In genomic region chr19:56114051-56114694, GRCh38 we compare ENCODE assay signal across 16 cellular contexts. TPM values are rescaled to one million over a fixed set of nuclear protein-coding genes. Genes with fewer than 3 reads are reported as not detected.
DNase-seq lines count a peak whose midpoint lies in the region; ATAC-seq and TF ChIP-seq lines count a peak whose summit lies in the region.
"Had no signal": no experiment of that assay in that cellular context is flagged by ENCODE, and none has a peak within 500 bp of the region (broad histone marks: within the 10 kb centered on the region; RNA-seq: fewer than 3 reads in every experiment).

No MANE protein-coding gene starts in this region.

- H3K4me1 ChIP-seq in GM23338 (ENCODE audit: insufficient read depth) (peaks cover 46% of the 10 kb centered on the region), osteoblast (ENCODE audit: insufficient read depth, low read length) (peaks cover 18% of the 10 kb centered on the region), breast epithelium (peaks cover 5 to 41% of the 10 kb centered on the region in 2 donors)

- no peaks in the 10 kb centered on the region for H3K27me3 ChIP-seq in GM23338 (ENCODE audit: insufficient read depth)
- no peaks in the 10 kb centered on the region for H3K27me3 ChIP-seq in osteoblast (ENCODE audit: insufficient read depth, low read length)
- H3K27me3 ChIP-seq in breast epithelium = no peaks in the 10 kb centered on the region
- H3K27me3 ChIP-seq: foreskin keratinocyte, right atrium auricular region, upper lobe of right lung had no signal

- H3K4me3 ChIP-seq in GM23338 (no peak overlapping the region), osteoblast (ENCODE audit: insufficient read depth, low read length) (no peak overlapping the region), breast epithelium (no peak overlapping the region)
- H3K4me3 ChIP-seq: right atrium auricular region, upper lobe of right lung had no signal

- intact Hi-C loops in breast epithelium (cut with DNase I; ENCODE audit: low total_unique reads) = no loop called here

- peak; percentile 18 for ATAC-seq in GM23338
- ATAC-seq in effector memory CD8-positive, alpha-beta T cell (replicated peaks) = no peak
- no peak for ATAC-seq in HG03571 (IDR thresholded peaks at IDR 0.05; ENCODE audit: unreplicated experiment)
- ATAC-seq: foreskin keratinocyte, upper lobe of right lung had no signal

- peak overlapping the region; percentile 78; the same call in 1 of the 2 replicates for H3K27ac Mint-ChIP-seq in GM23338
- H3K27ac Mint-ChIP-seq in effector memory CD8-positive, alpha-beta T cell = peak overlapping the region; percentile 54 to 77

- H4K20me1 ChIP-seq in GM23338 (replicated peaks; ENCODE audit: insufficient read depth) (peaks cover 47% of the 10 kb centered on the region), osteoblast (ENCODE audit: insufficient read depth, low read length) (peaks cover 82% of the 10 kb centered on the region)

- H3K36me3 Mint-ChIP-seq in GM23338 (ENCODE audit: low read depth) = peaks cover 12% of the 10 kb centered on the region
- peaks cover 21% of the 10 kb centered on the region for H3K36me3 Mint-ChIP-seq in effector memory CD8-positive, alpha-beta T cell (ENCODE audit: insufficient read depth)

- H3F3A ChIP-seq in GM23338 (replicated peaks; ENCODE audit: low read depth) = no peaks in the 10 kb centered on the region

- H3K9me3 Mint-ChIP-seq in GM23338 = no peaks in the 10 kb centered on the region; the same call in 1 of the 3 replicates
- no peaks in the 10 kb centered on the region for H3K9me3 Mint-ChIP-seq in effector memory CD8-positive, alpha-beta T cell
- H3K9me3 Mint-ChIP-seq: CD8-positive, alpha-beta memory T cell had no signal

- no peak for TF ChIP-seq CTCF in GM23338 (conservative IDR thresholded peaks at IDR 0.05; ENCODE audit: low read depth in 2 of 2)
- TF ChIP-seq CTCF in osteoblast (IDR thresholded peaks at IDR 0.05; ENCODE audit: extremely low read depth, low read depth, low read length) = no peak
- no peak for TF ChIP-seq CTCF in breast epithelium (IDR thresholded peaks at IDR 0.05)

- H3K4me2 ChIP-seq in GM23338 = no peak overlapping the region
- no peak overlapping the region for H3K4me2 ChIP-seq in osteoblast (ENCODE audit: insufficient read depth, low read length)

- no peak overlapping the region for H3K27ac ChIP-seq in GM23338 (ENCODE audit: low read depth)
- H3K27ac ChIP-seq in osteoblast (ENCODE audit: low read depth, low read length) = no peak overlapping the region
- H3K27ac ChIP-seq in breast epithelium = peak overlapping the region in 1 of 2 donors; percentile 12
- H3K27ac ChIP-seq: foreskin keratinocyte, upper lobe of right lung had no signal

- no peaks in the 10 kb centered on the region; the same call in 1 of the 2 replicates for H3K36me3 ChIP-seq in GM23338 (ENCODE audit: insufficient read depth)
- peaks cover 7% of the 10 kb centered on the region for H3K36me3 ChIP-seq in osteoblast (ENCODE audit: insufficient read depth, low read length)
- H3K36me3 ChIP-seq in breast epithelium = no peaks in the 10 kb centered on the region
- H3K36me3 ChIP-seq: right atrium auricular region, upper lobe of right lung had no signal

- peaks cover 27% of the 10 kb centered on the region for H3K27me3 Mint-ChIP-seq in GM23338 (ENCODE audit: insufficient read depth, low read depth, poor library complexity)
- H3K27me3 Mint-ChIP-seq in effector memory CD8-positive, alpha-beta T cell = no peaks in the 10 kb centered on the region
- H3K27me3 Mint-ChIP-seq: CD8-positive, alpha-beta memory T cell had no signal

- H3K79me2 ChIP-seq in GM23338 (replicated peaks; ENCODE audit: insufficient read depth) = peaks cover 97% of the 10 kb centered on the region
- H3K79me2 ChIP-seq in osteoblast (ENCODE audit: insufficient read depth, low read length) = peaks cover 97% of the 10 kb centered on the region

- H2AFZ ChIP-seq in GM23338 = no peak overlapping the region
- H2AFZ ChIP-seq in osteoblast (ENCODE audit: low read length) = no peak overlapping the region

- peak; percentile 45 for DNase-seq in NCI-H510A (lab: John Stamatoyannopoulos, UW)
- DNase-seq in NCI-H510A treated with DMSO at 0.1 percent for 48 hours (lab: John Stamatoyannopoulos, UW) = no peak
- DNase-seq in GM23338 (ENCODE audit: low spot score) = no peak
- no peak for DNase-seq in effector memory CD8-positive, alpha-beta T cell
- DNase-seq in osteoblast (ENCODE audit: insufficient read length, low spot score, missing footprints) = peak; percentile 88
- DNase-seq in breast epithelium (ENCODE audit: low spot score in 2 of 2) = no peak
- DNase-seq in iPS-NIHi11 (ENCODE audit: low spot score) = no peak
- DNase-seq: 8988T; activated gamma-delta T cell; CD8-positive, alpha-beta memory T cell; foreskin keratinocyte; NCI-H2081; SHP77 treated with DMSO at 0.1 percent for 48 hours; upper lobe of right lung had no signal

- no peak for TF ChIP-seq POLR2A in breast epithelium (IDR thresholded peaks at IDR 0.05)

- no peaks in the 10 kb centered on the region for H3K9me2 ChIP-seq in GM23338 (ENCODE audit: insufficient read depth)

- H3K9me3 ChIP-seq in osteoblast (ENCODE audit: low read depth, low read length) (no peaks in the 10 kb centered on the region), breast epithelium (no peaks in the 10 kb centered on the region)
- H3K9me3 ChIP-seq: right atrium auricular region, upper lobe of right lung had no signal

- peak overlapping the region; percentile 7; the same call in 1 of the 3 replicates for H3K4me3 Mint-ChIP-seq in GM23338
- H3K4me3 Mint-ChIP-seq in effector memory CD8-positive, alpha-beta T cell = no peak overlapping the region

- peaks cover 70% of the 10 kb centered on the region for H3K4me1 Mint-ChIP-seq in GM23338
- H3K4me1 Mint-ChIP-seq in effector memory CD8-positive, alpha-beta T cell (ENCODE audit: low read depth in 2 of 2) = peaks cover 44 to 51% of the 10 kb centered on the region in 2 donors

TF ChIP-seq in GM23338, 12 proteins besides CTCF, POLR2A, EP300 and RAD21 (continues in another document):
- TF ChIP-seq EZH2 (IDR thresholded peaks at IDR 0.05; ENCODE audit: low read depth, unreplicated experiment) (no peak), ZNF331 (CRISPR knock-in tag; IDR thresholded peaks at IDR 0.05; ENCODE audit: low read depth) (no peak), JUNB (IDR thresholded peaks at IDR 0.05; ENCODE audit: unreplicated experiment) (no peak)

RNA-seq across cellular contexts. Expression of gene ZNF787, which starts 6.9 kb away (rescaled TPM):
- 35.3 and 44.6 TPM in 2 replicates for total RNA-seq in GM23338 (2014; rRNA removed; shearing (Covaris generic))
- 12.5 and 15.9 TPM in 2 replicates for polyA plus RNA-seq in GM23338 (2016; fragmentation: Nextera tagmentation; extraction: Ambion mirVana)
- 23.6 and 27.5 TPM in 2 replicates for total RNA-seq in osteoblast
- 10 to 100 TPM; 10.2 to 11.1 (median 10.4) TPM for total RNA-seq in breast epithelium

RNA-seq across cellular contexts. Expression of gene ZNF444, which starts 26.9 kb away (rescaled TPM):
- 58.5 and 60.5 TPM in 2 replicates for total RNA-seq in GM23338 (2014; rRNA removed; shearing (Covaris generic))
- 23.6 and 25.1 TPM in 2 replicates for polyA plus RNA-seq in GM23338 (2016; fragmentation: Nextera tagmentation; extraction: Ambion mirVana)
- total RNA-seq in osteoblast = 13.0 and 16.6 TPM in 2 replicates
- 10 to 100 TPM; 13.9 to 38.5 (median 33.1) TPM for total RNA-seq in breast epithelium

Comparison
In these comparisons a context has a peak if more than half of its experiments do, and no peak if none do; other contexts are left out.
1. DNase-seq: peak in NCI-H510A (single experiment) and osteoblast (single experiment); none in NCI-H510A treated with DMSO at 0.1 percent for 48 hours (single experiment), GM23338 (single experiment), effector memory CD8-positive, alpha-beta T cell (0 of 3), breast epithelium (0 of 2) and iPS-NIHi11 (single experiment).